ENCODE assay signal across 33 cellular contexts in the genomic region with DNA sequence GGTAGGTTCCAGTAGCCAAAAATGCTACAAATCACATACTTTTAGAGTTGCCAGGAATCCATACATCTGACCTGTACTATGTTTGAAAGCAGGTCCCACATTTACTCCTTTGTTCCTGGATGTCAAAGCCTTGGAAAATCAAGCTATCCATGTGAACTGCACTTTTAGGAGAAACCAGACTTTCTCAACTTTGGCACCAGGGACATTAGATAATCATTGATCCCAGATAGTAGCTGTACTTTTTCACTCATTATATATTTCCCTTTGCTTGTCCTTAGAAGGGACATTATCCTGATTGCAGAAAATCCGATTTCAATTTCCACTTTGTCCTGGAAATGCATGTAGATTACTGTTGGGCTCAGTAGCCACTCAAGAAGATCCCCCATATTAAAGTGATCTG. TPM values are rescaled to one million over a fixed set of nuclear protein-coding genes. Genes with fewer than 3 reads are reported as not detected.
"Had no signal": no experiment of that assay in that cellular context is flagged by ENCODE, and none has a peak within 500 bp of the region (broad histone marks: within the 10 kb centered on the region; RNA-seq: fewer than 3 reads in every experiment).

No MANE protein-coding gene starts in this region.

- H3K9me3 Mint-ChIP-seq: naive thymus-derived CD4-positive, alpha-beta T cell; natural killer cell; nephron; neural progenitor cell; stimulated activated memory B cell treated with anti-CD40 and anti-IgM and Interleukin-4, amounts not matched to agents 10 μg/mL and 1 μg/mL and 100 μg/mL, for 72 hours; stimulated activated naive CD8-positive, alpha-beta T cell treated with anti-CD3 and anti-CD28 coated beads, Interleukin-15, amount 100 ng/mL, for 72 hours; type B pancreatic cell had no signal

- H3K27ac ChIP-seq: neural progenitor cell, ovary, parathyroid adenoma, prostate gland, skin epidermis, spleen, suprapubic skin, testis, tibial artery, transverse colon, upper lobe of right lung, uterus had no signal

- H3K36me3 ChIP-seq: neural progenitor cell, ovary, prostate gland, spleen, suprapubic skin, tibial artery, transverse colon, upper lobe of right lung, uterus had no signal

- H3K27me3 Mint-ChIP-seq: type B pancreatic cell had no signal

- H3K27me3 ChIP-seq: neural progenitor cell, ovary, spleen, suprapubic skin, testis, tibial artery, transverse colon, upper lobe of right lung, uterus had no signal

- H3K79me2 ChIP-seq: parathyroid adenoma had no signal

- H3K4me3 Mint-ChIP-seq: naive thymus-derived CD4-positive, alpha-beta T cell; natural killer cell; nephron; neural progenitor cell; stimulated activated memory B cell treated with anti-CD40 and anti-IgM and Interleukin-4, amounts not matched to agents 10 μg/mL and 1 μg/mL and 100 μg/mL, for 72 hours; stimulated activated naive CD8-positive, alpha-beta T cell treated with anti-CD3 and anti-CD28 coated beads, Interleukin-15, amount 100 ng/mL, for 72 hours; type B pancreatic cell had no signal

- H3K4me2 ChIP-seq: neural progenitor cell, smooth muscle cell had no signal

- H3K36me3 Mint-ChIP-seq: naive thymus-derived CD4-positive, alpha-beta T cell; natural killer cell; neural progenitor cell; stimulated activated memory B cell treated with anti-CD40 and anti-IgM and Interleukin-4, amounts not matched to agents 10 μg/mL and 1 μg/mL and 100 μg/mL, for 72 hours; type B pancreatic cell had no signal

- H3K4me1 ChIP-seq: parathyroid adenoma, prostate gland, spleen, suprapubic skin, tibial artery, transverse colon, upper lobe of right lung, uterus had no signal

- DNase-seq: naive thymus-derived CD4-positive, alpha-beta T cell; natural killer cell; occipital lobe; ovary; posterior cingulate gyrus; right cardiac atrium; spleen; stimulated activated CD4-positive, alpha-beta T cell treated with anti-CD3 and anti-CD28 coated beads, Interleukin-12 subunit alpha, Interleukin-12 subunit beta, amount 100 ng/mL, for 4 hours; stimulated activated CD4-positive, alpha-beta T cell treated with anti-CD3 and anti-CD28 coated beads, Interleukin-1b, Interleukin-23, amount 100 ng/mL, for 48 hours; stimulated activated CD4-positive, alpha-beta T cell treated with anti-CD3 and anti-CD28 coated beads, Interleukin-4, amount 100 ng/mL, for 1 hour; stimulated activated CD4-positive, alpha-beta T cell treated with anti-CD3 and anti-CD28 coated beads, Interleukin-4, amount 100 ng/mL, for 4 hours; stimulated activated CD8-positive, alpha-beta memory T cell treated with anti-CD3 and anti-CD28 coated beads, Interleukin-4, amount 100 ng/mL, for 48 hours; stimulated activated naive CD4-positive, alpha-beta T cell; stimulated activated naive CD8-positive, alpha-beta T cell treated with anti-CD3 and anti-CD28 coated beads, Interleukin-15, amount 100 ng/mL, for 72 hours; stimulated activated naive CD8-positive, alpha-beta T cell treated with anti-CD3 and anti-CD28 coated beads, Interleukin-15, Interleukin-2, amounts not matched to agents 100 U/mL and 50 U/mL, for 24 hours; substantia nigra; testis; tibial artery; transverse colon; upper lobe of right lung; uterus had no signal

- H3K9ac ChIP-seq: neural progenitor cell, parathyroid adenoma had no signal

- H3K27ac Mint-ChIP-seq: naive thymus-derived CD4-positive, alpha-beta T cell; natural killer cell; neural progenitor cell; stimulated activated memory B cell treated with anti-CD40 and anti-IgM and Interleukin-4, amounts not matched to agents 10 μg/mL and 1 μg/mL and 100 μg/mL, for 72 hours; stimulated activated naive CD8-positive, alpha-beta T cell treated with anti-CD3 and anti-CD28 coated beads, Interleukin-15, amount 100 ng/mL, for 72 hours had no signal

- H3K4me1 Mint-ChIP-seq: naive thymus-derived CD4-positive, alpha-beta T cell; nephron; neural progenitor cell; stimulated activated memory B cell treated with anti-CD40 and anti-IgM and Interleukin-4, amounts not matched to agents 10 μg/mL and 1 μg/mL and 100 μg/mL, for 72 hours; stimulated activated naive CD8-positive, alpha-beta T cell treated with anti-CD3 and anti-CD28 coated beads, Interleukin-15, amount 100 ng/mL, for 72 hours had no signal

- H3K9me3 ChIP-seq: ovary, prostate gland, spleen, suprapubic skin, testis, tibial artery, transverse colon, upper lobe of right lung, uterus had no signal

- ATAC-seq: naive thymus-derived CD4-positive, alpha-beta T cell; natural killer cell; right cardiac atrium; sciatic nerve; stimulated activated memory B cell treated with anti-CD40 and anti-IgM and Interleukin-4, amounts not matched to agents 10 μg/mL and 1 μg/mL and 100 μg/mL, for 72 hours; stimulated activated naive CD8-positive, alpha-beta T cell treated with anti-CD3 and anti-CD28 coated beads, Interleukin-15, amount 100 ng/mL, for 72 hours; stimulated activated naive CD8-positive, alpha-beta T cell treated with anti-CD3 and anti-CD28 coated beads, Interleukin-15, Interleukin-2, amounts not matched to agents 100 U/mL and 50 U/mL, for 24 hours; upper lobe of right lung had no signal

- H2AFZ ChIP-seq: neural progenitor cell, parathyroid adenoma had no signal

- H3K4me3 ChIP-seq: neural progenitor cell, ovary, prostate gland, skin epidermis, smooth muscle cell, spleen, suprapubic skin, testis, tibial artery, transverse colon, upper lobe of right lung, uterus had no signal

RNA-seq across cellular contexts. Expression of a gene that starts 44.1 kb away (rescaled TPM):
- total RNA-seq: occipital lobe, pulmonary artery endothelial cell had no signal
- polyA plus RNA-seq: naive thymus-derived CD4-positive, alpha-beta T cell; neural cell; right cardiac atrium had no signal
